ENCODE assay signal across 18 cellular contexts in the genomic region with DNA sequence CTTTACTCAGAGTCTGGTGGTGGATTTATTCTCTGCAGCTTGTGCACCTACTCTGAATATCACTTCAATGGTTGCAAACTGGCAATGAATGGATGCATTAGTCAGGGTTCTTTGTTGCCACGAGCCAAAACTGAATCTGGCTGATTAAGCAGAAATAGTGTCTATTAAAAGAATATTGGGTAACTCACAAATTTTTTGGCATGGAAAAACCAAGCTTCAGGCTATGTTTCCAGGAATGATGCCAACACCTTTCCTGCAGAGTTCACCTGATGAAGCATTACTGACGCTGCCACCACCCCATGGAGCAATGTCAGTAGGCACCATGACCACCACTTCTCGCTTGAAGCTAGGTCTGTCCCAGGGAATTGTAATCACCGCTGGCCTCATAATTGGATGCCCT.
A peak's percentile ranks its signal among the peaks of the same experiment; 100 is the strongest.
DNase-seq lines count a peak whose midpoint lies in the region; ATAC-seq and TF ChIP-seq lines count a peak whose summit lies in the region.
"Had no signal": no experiment of that assay in that cellular context is flagged by ENCODE, and none has a peak within 500 bp of the region (broad histone marks: within the 10 kb centered on the region; RNA-seq: fewer than 3 reads in every experiment).

No MANE protein-coding gene starts in this region.

- CTCF ChIA-PET in MCF 10A (lab: Yijun Ruan, JAX): interaction anchor here (0.8 to 1.0 kb wide), 2 partner anchors 11 to 476 kb away, joined by 3 read pairs; no protein-coding TSS in a partner anchor

- ATAC-seq in foreskin keratinocyte (peak; percentile 44), GM19467 (IDR thresholded peaks at IDR 0.05; ENCODE audit: unreplicated experiment) (no peak), GM21381 (IDR thresholded peaks at IDR 0.05; ENCODE audit: unreplicated experiment) (no peak)
- ATAC-seq: A549 had no signal

- H3K4me3 ChIP-seq in BE2C (ENCODE audit: low read depth, low read length): no peak overlapping the region
- H3K4me3 ChIP-seq: A549 had no signal

- no peaks in the 10 kb centered on the region for H3K27me3 Mint-ChIP-seq in MCF 10A (ENCODE audit: insufficient read depth, unreplicated experiment)

- no peaks in the 10 kb centered on the region for H3K9me3 Mint-ChIP-seq in MCF 10A (ENCODE audit: unreplicated experiment)

- H3K36me3 Mint-ChIP-seq in MCF 10A (ENCODE audit: insufficient read depth, unreplicated experiment): no peaks in the 10 kb centered on the region

- no TSS peak for BruUV-seq in MCF 10A (replicated peaks; lab: Mats Ljungman, UMichigan)

- intact Hi-C loops in MCF 10A (cut with micrococcal nuclease): no loop called here

- H3K9me3 ChIP-seq in BE2C: no peaks in the 10 kb centered on the region
- H3K9me3 ChIP-seq: A549 had no signal

- H3K36me3 ChIP-seq in BE2C: no peaks in the 10 kb centered on the region

- H3K4me3 Mint-ChIP-seq in MCF 10A (ENCODE audit: unreplicated experiment): no peak overlapping the region

- H3K27ac ChIP-seq in foreskin keratinocyte: no peak overlapping the region
- H3K27ac ChIP-seq: A549, C4-2B had no signal

- H3K4me1 Mint-ChIP-seq in MCF 10A (ENCODE audit: insufficient read depth, unreplicated experiment): peaks cover 11% of the 10 kb centered on the region

- POLR2A ChIA-PET in MCF 10A (lab: Yijun Ruan, JAX): interaction anchor here (0.6 to 1.1 kb wide), 2 partner anchors 10 to 39 kb away, joined by 3 to 4 read pairs; no protein-coding TSS in a partner anchor

- no peaks in the 10 kb centered on the region for H3K4me1 ChIP-seq in foreskin keratinocyte
- peaks cover 7% of the 10 kb centered on the region; the same call in 1 of the 2 replicates for H3K4me1 ChIP-seq in BE2C
- H3K4me1 ChIP-seq: A549 had no signal

- H3K27me3 ChIP-seq in foreskin keratinocyte (no peaks in the 10 kb centered on the region), BE2C (no peaks in the 10 kb centered on the region)

- DNase-seq in DMS79 (lab: John Stamatoyannopoulos, UW) (peak; percentile 48), NCI-H446 treated with DMSO at 0.1 percent for 48 hours (lab: John Stamatoyannopoulos, UW) (peak; percentile 34), MCF 10A (ENCODE audit: unreplicated experiment) (peak; percentile 93), foreskin keratinocyte (peak; percentile 54 to 82), islet precursor cell (no peak), BE2C (no peak)
- DNase-seq: DMS 273 treated with DMSO at 0.1 percent for 48 hours, HCEC 1CT, IMR-90, Karpas-422, NCI-H1417, NCI-H187 treated with DMSO at 0.1 percent for 48 hours, NCI-H2171, NCI-H510A had no signal

- TF ChIP-seq CTCF in MCF 10A (IDR thresholded peaks at IDR 0.05; ENCODE audit: unreplicated experiment): no peak
- TF ChIP-seq CTCF in foreskin keratinocyte (conservative IDR thresholded peaks at IDR 0.05): no peak
- TF ChIP-seq CTCF in BE2C (IDR thresholded peaks at IDR 0.05; ENCODE audit: low read depth, low read length): no peak

- no peak overlapping the region for H3K27ac Mint-ChIP-seq in MCF 10A (ENCODE audit: low read depth, unreplicated experiment)

Comparison
In these comparisons a context has a peak if more than half of its experiments do, and no peak if none do; other contexts are left out.
1. DNase-seq: peak in DMS79 (single experiment), NCI-H446 treated with DMSO at 0.1 percent for 48 hours (single experiment), MCF 10A (single experiment) and foreskin keratinocyte (2 of 2); none in islet precursor cell (single experiment) and BE2C (single experiment).